8 cellular contexts compared by ENCODE assay signal in the genomic region with DNA sequence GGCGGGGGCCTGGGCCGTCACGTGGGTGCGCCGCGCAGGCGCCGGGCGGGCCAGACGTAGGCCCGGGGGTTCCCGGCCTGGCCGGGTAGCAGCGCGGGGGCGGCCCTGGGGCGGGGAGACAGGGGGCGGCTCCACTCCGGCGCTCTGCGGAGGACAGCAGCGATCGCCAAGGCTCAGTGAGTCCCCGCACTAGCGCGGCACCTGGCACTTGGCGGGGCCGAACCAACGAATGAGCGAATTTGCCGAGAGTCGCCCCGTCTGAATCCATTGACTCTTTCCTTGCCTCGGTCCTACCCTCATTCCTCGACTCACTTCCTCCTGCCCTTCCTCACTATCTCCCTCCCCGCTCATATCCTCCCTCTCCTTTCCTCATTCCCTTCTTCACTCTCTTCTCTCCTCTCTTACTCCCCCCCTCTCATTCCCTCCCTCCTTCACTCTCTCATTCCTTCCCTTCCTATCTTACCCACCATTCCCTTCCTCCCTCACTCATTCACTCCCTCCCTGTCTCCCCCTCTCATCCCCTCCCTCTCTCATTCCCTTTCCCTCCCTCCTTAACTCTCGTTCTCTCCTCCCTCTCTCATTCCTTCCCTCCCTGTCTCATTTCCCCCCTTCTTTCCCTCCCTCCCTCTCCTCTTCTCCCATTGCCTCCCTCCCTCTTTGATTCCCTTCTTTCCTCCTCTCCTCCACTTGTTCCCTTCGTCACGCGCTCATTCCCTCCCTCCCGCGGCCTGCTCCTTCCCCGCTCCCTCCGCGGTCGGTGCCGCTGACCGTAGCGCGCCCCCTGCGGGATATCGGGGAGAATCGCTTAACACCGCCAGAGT. TPM values are rescaled to one million over a fixed set of nuclear protein-coding genes. Genes with fewer than 3 reads are reported as not detected.
DNase-seq lines count a peak whose midpoint lies in the region; ATAC-seq and TF ChIP-seq lines count a peak whose summit lies in the region.

No MANE protein-coding gene starts in this region.

- H3K4me1 Mint-ChIP-seq in progenitor cell of endocrine pancreas (ENCODE audit: low read depth): peaks cover 11% of the 10 kb centered on the region

- H3K36me3 ChIP-seq in left ventricle myocardium inferior (peaks cover 4% of the 10 kb centered on the region), upper lobe of right lung (peaks cover 4% of the 10 kb centered on the region)

- peak overlapping the region; percentile 94 for H3K27ac ChIP-seq in left ventricle myocardium inferior (replicated peaks)
- peak overlapping the region; percentile 86 for H3K27ac ChIP-seq in upper lobe of right lung

- TF ChIP-seq CTCF in GM12875 (IDR thresholded peaks at IDR 0.05; ENCODE audit: borderline replicate concordance, insufficient read depth, low read depth, low read length) (peak; percentile 86), left ventricle myocardium inferior (IDR thresholded peaks at IDR 0.05; ENCODE audit: borderline replicate concordance) (peak; percentile 89), progenitor cell of endocrine pancreas (IDR thresholded peaks at IDR 0.05; ENCODE audit: unreplicated experiment) (peak; percentile 88), upper lobe of right lung (IDR thresholded peaks at IDR 0.05) (peak; percentile 86)

- H3K27ac Mint-ChIP-seq in progenitor cell of endocrine pancreas: peak overlapping the region; percentile 97

- intact Hi-C loops in left ventricle myocardium inferior (cut with micrococcal nuclease): loop anchor here (10.0 kb wide), 1 partner anchor 59 kb away; no protein-coding TSS in a partner anchor
- intact Hi-C loops in upper lobe of right lung (cut with DNase I): no loop called here

- H3K27me3 Mint-ChIP-seq in progenitor cell of endocrine pancreas: no peaks in the 10 kb centered on the region

- H3K4me3 ChIP-seq in GM12875 (ENCODE audit: low read depth, low read length): peak overlapping the region; percentile 55
- H3K4me3 ChIP-seq in left ventricle myocardium inferior: peak overlapping the region; percentile 74
- peak overlapping the region; percentile 83 for H3K4me3 ChIP-seq in upper lobe of right lung

- H3K36me3 Mint-ChIP-seq in progenitor cell of endocrine pancreas (ENCODE audit: insufficient read depth): peaks cover 5% of the 10 kb centered on the region

- H3K9me3 ChIP-seq in left ventricle myocardium inferior (replicated peaks) (no peaks in the 10 kb centered on the region), upper lobe of right lung (no peaks in the 10 kb centered on the region)

- H3K4me3 Mint-ChIP-seq in progenitor cell of endocrine pancreas (ENCODE audit: low read depth): peak overlapping the region; percentile 89

- no peaks in the 10 kb centered on the region for H3K9me3 Mint-ChIP-seq in progenitor cell of endocrine pancreas (ENCODE audit: low read depth)

- peak; percentile 77 to 89 (median 86) for DNase-seq in NCI-H1417 (lab: John Stamatoyannopoulos, UW)
- DNase-seq in T-helper 1 cell: peak; percentile 85 to 96 (median 89)
- peak; percentile 78 for DNase-seq in amniotic stem cell (lab: John Stamatoyannopoulos, UW)
- peak; percentile 93 for DNase-seq in left ventricle myocardium inferior
- peak; percentile 86 for DNase-seq in progenitor cell of endocrine pancreas (ENCODE audit: low spot score, unreplicated experiment)
- DNase-seq in upper lobe of right lung: peak; percentile 97

- no peaks in the 10 kb centered on the region for H3K27me3 ChIP-seq in left ventricle myocardium inferior (ENCODE audit: low read depth)
- no peaks in the 10 kb centered on the region for H3K27me3 ChIP-seq in upper lobe of right lung

- ATAC-seq in HG02678 (IDR thresholded peaks at IDR 0.05; ENCODE audit: unreplicated experiment): peak; percentile 79
- ATAC-seq in upper lobe of right lung: peak; percentile 96

- H3K4me1 ChIP-seq in left ventricle myocardium inferior (peaks cover 35% of the 10 kb centered on the region), upper lobe of right lung (peaks cover 16% of the 10 kb centered on the region)

RNA-seq across cellular contexts. Expression of gene KLHL22, which starts 0.5 kb away (rescaled TPM):
- 16.1 TPM for total RNA-seq in left ventricle myocardium inferior
- 47.3 and 51.6 TPM in 2 replicates for total RNA-seq in progenitor cell of endocrine pancreas
- 23.3 TPM for total RNA-seq in upper lobe of right lung

RNA-seq across cellular contexts. Expression of gene MED15, which starts 11.3 kb away (rescaled TPM):
- total RNA-seq in left ventricle myocardium inferior: 40.3 TPM
- 77.8 and 78.0 TPM in 2 replicates for total RNA-seq in progenitor cell of endocrine pancreas
- total RNA-seq in upper lobe of right lung: 96.9 TPM

RNA-seq across cellular contexts. Expression of gene SCARF2, which starts 58.4 kb away (rescaled TPM):
- 3.1 TPM for total RNA-seq in left ventricle myocardium inferior
- total RNA-seq in progenitor cell of endocrine pancreas: 14.4 and 14.6 TPM in 2 replicates
- 24.0 TPM for total RNA-seq in upper lobe of right lung

Comparison
In these comparisons a context has a peak if more than half of its experiments do, and no peak if none do; other contexts are left out.
1. Peak in every context shown above with its lines: DNase-seq, ATAC-seq, H3K4me3 ChIP-seq and H3K27ac ChIP-seq.